28 cellular contexts compared by ENCODE assay signal in genomic region chr2:190505696-190506095, GRCh38. TPM values are rescaled to one million over a fixed set of nuclear protein-coding genes. Genes with fewer than 3 reads are reported as not detected.
DNase-seq lines count a peak whose midpoint lies in the region; ATAC-seq and TF ChIP-seq lines count a peak whose summit lies in the region.
"Had no signal": no experiment of that assay in that cellular context is flagged by ENCODE, and none has a peak within 500 bp of the region (broad histone marks: within the 10 kb centered on the region; RNA-seq: fewer than 3 reads in every experiment).

No MANE protein-coding gene starts in this region.

- ATAC-seq in activated B cell treated with CpG ODN at 0.5 μM for 24 hours (ENCODE audit: low read depth) (no peak), left lung (no peak)
- ATAC-seq in naive thymus-derived CD8-positive, alpha-beta T cell, result no peak
- ATAC-seq: Right ventricle myocardium inferior; stimulated activated naive CD8-positive, alpha-beta T cell treated with anti-CD3 and anti-CD28 coated beads, Interleukin-15, Interleukin-2, amounts not matched to agents 100 U/mL and 50 U/mL, for 24 hours had no signal

- peak overlapping the region; percentile 1 to 87 (median 76) for H3K27ac Mint-ChIP-seq in CD8-positive, alpha-beta memory T cell
- H3K27ac Mint-ChIP-seq in activated B cell treated with CpG ODN at 0.5 μM for 24 hours, result peak overlapping the region; percentile 52
- peak overlapping the region; percentile 16 to 93 (median 64) for H3K27ac Mint-ChIP-seq in naive thymus-derived CD8-positive, alpha-beta T cell
- no peak overlapping the region for H3K27ac Mint-ChIP-seq in T-helper 2 cell treated with Interferon-gamma antibody and Interleukin-4, amounts not matched to agents 5 μg/mL and 100 μg/mL, for 36 hours
- H3K27ac Mint-ChIP-seq: nephron progenitor cell, progenitor cell of endocrine pancreas, type B pancreatic cell had no signal

- intact Hi-C loops in activated B cell treated with CpG ODN at 0.5 μM for 24 hours (cut with micrococcal nuclease), result no loop called here
- intact Hi-C loops in left lung (cut with DNase I), result no loop called here

- TF ChIP-seq CTCF in activated B cell treated with CpG ODN at 0.5 μM for 24 hours (IDR thresholded peaks at IDR 0.05) (no peak), left lung (IDR thresholded peaks at IDR 0.05) (no peak)

- H3K4me1 ChIP-seq in CD8-positive, alpha-beta memory T cell (ENCODE audit: insufficient read depth, low read length), result no peaks in the 10 kb centered on the region
- no peaks in the 10 kb centered on the region for H3K4me1 ChIP-seq in left lung

- no peak overlapping the region for H3K27ac ChIP-seq in CD8-positive, alpha-beta memory T cell (ENCODE audit: low read depth, low read length)
- no peak overlapping the region for H3K27ac ChIP-seq in left lung
- H3K27ac ChIP-seq: 22Rv1 had no signal

- H3K4me3 ChIP-seq in CD8-positive, alpha-beta memory T cell (ENCODE audit: low read length), result no peak overlapping the region
- no peak overlapping the region for H3K4me3 ChIP-seq in left lung
- H3K4me3 ChIP-seq: esophagus squamous epithelium had no signal

- CTCF ChIA-PET in CD8-positive, alpha-beta memory T cell (lab: Charles Lee), result no interaction called here
- CTCF ChIA-PET in activated B cell treated with CpG ODN at 0.5 μM for 24 hours (lab: Charles Lee), result no interaction called here

- H3K27me3 ChIP-seq in CD8-positive, alpha-beta memory T cell (ENCODE audit: insufficient read depth, low read length, poor library complexity, severe bottlenecking), result no peaks in the 10 kb centered on the region
- no peaks in the 10 kb centered on the region for H3K27me3 ChIP-seq in left lung
- H3K27me3 ChIP-seq: esophagus squamous epithelium had no signal

- H3K36me3 ChIP-seq in CD8-positive, alpha-beta memory T cell (ENCODE audit: insufficient read depth, low read length), result peaks cover 20% of the 10 kb centered on the region
- H3K36me3 ChIP-seq in left lung, result peaks cover 0 to 21% of the 10 kb centered on the region in 2 donors

- H3K9me3 Mint-ChIP-seq in CD8-positive, alpha-beta memory T cell, result no peaks in the 10 kb centered on the region
- no peaks in the 10 kb centered on the region for H3K9me3 Mint-ChIP-seq in activated B cell treated with CpG ODN at 0.5 μM for 24 hours
- H3K9me3 Mint-ChIP-seq in naive thymus-derived CD8-positive, alpha-beta T cell, result no peaks in the 10 kb centered on the region
- no peaks in the 10 kb centered on the region for H3K9me3 Mint-ChIP-seq in T-helper 2 cell treated with Interferon-gamma antibody and Interleukin-4, amounts not matched to agents 5 μg/mL and 100 μg/mL, for 36 hours
- H3K9me3 Mint-ChIP-seq: nephron progenitor cell, type B pancreatic cell had no signal

- H3K9me3 ChIP-seq in CD8-positive, alpha-beta memory T cell (ENCODE audit: low read length), result no peaks in the 10 kb centered on the region
- no peaks in the 10 kb centered on the region for H3K9me3 ChIP-seq in left lung
- H3K9me3 ChIP-seq: esophagus squamous epithelium had no signal

- POLR2A ChIA-PET in CD8-positive, alpha-beta memory T cell (lab: Charles Lee), result interaction anchor here (0.6 kb wide), 1 partner anchor 121 kb away, joined by 3 read pairs; no protein-coding TSS in a partner anchor
- POLR2A ChIA-PET in activated B cell treated with CpG ODN at 0.5 μM for 24 hours (lab: Charles Lee), result no interaction called here
- POLR2A ChIA-PET in naive thymus-derived CD8-positive, alpha-beta T cell (lab: Charles Lee), result no interaction called here

- peaks cover 0 to 81% (median 12%) of the 10 kb centered on the region in 3 donors for H3K36me3 Mint-ChIP-seq in CD8-positive, alpha-beta memory T cell
- peaks cover 57% of the 10 kb centered on the region for H3K36me3 Mint-ChIP-seq in activated B cell treated with CpG ODN at 0.5 μM for 24 hours (ENCODE audit: low read depth)
- H3K36me3 Mint-ChIP-seq in naive thymus-derived CD8-positive, alpha-beta T cell, result peaks cover 0 to 75% (median 8%) of the 10 kb centered on the region in 3 donors
- peaks cover 49% of the 10 kb centered on the region for H3K36me3 Mint-ChIP-seq in T-helper 2 cell treated with Interferon-gamma antibody and Interleukin-4, amounts not matched to agents 5 μg/mL and 100 μg/mL, for 36 hours (ENCODE audit: low read depth)

- peak; percentile 31 for DNase-seq in NCI-H1105 treated with DMSO at 0.1 percent for 48 hours (lab: John Stamatoyannopoulos, UW)
- DNase-seq in NCI-H1105 (lab: John Stamatoyannopoulos, UW), result no peak
- no peak for DNase-seq in CD8-positive, alpha-beta memory T cell
- DNase-seq in activated B cell treated with CpG ODN at 0.5 μM for 24 hours, result no peak
- no peak for DNase-seq in naive thymus-derived CD8-positive, alpha-beta T cell
- no peak for DNase-seq in activated CD4-positive, alpha-beta T cell treated with anti-CD3 and anti-CD28 coated beads, Interleukin-2, amount 50 U/mL, for 1 hour
- no peak for DNase-seq in left lung
- DNase-seq in T-helper 2 cell treated with Interferon-gamma antibody and Interleukin-4, amounts not matched to agents 5 μg/mL and 100 μg/mL, for 36 hours (ENCODE audit: low spot score), result no peak
- DNase-seq: activated CD4-positive, alpha-beta T cell treated with anti-CD3 and anti-CD28 coated beads for 4 hours; activated CD8-positive, alpha-beta memory T cell treated with anti-CD3 and anti-CD28 coated beads, Interleukin-2, amount 50 U/mL, for 4 hours; activated gamma-delta T cell; AML-193; effector memory CD4-positive, alpha-beta T cell; esophagus squamous epithelium; H7; kidney glomerular epithelial cell; mesendoderm; NCI-H1092; NCI-H2107; NCI-H526 treated with DMSO at 0.1 percent for 48 hours; nephron progenitor cell; stimulated activated CD4-positive, alpha-beta T cell treated with anti-CD3 and anti-CD28 coated beads, Interleukin-2, amount 100 ng/mL, for 24 hours; stimulated activated naive CD8-positive, alpha-beta T cell treated with anti-CD3 and anti-CD28 coated beads, Interleukin-15, Interleukin-2, amounts not matched to agents 100 U/mL and 50 U/mL, for 24 hours; SW 1271 had no signal

- no peak overlapping the region for H3K4me3 Mint-ChIP-seq in CD8-positive, alpha-beta memory T cell
- no peak overlapping the region for H3K4me3 Mint-ChIP-seq in activated B cell treated with CpG ODN at 0.5 μM for 24 hours
- no peak overlapping the region for H3K4me3 Mint-ChIP-seq in naive thymus-derived CD8-positive, alpha-beta T cell
- no peak overlapping the region for H3K4me3 Mint-ChIP-seq in T-helper 2 cell treated with Interferon-gamma antibody and Interleukin-4, amounts not matched to agents 5 μg/mL and 100 μg/mL, for 36 hours
- H3K4me3 Mint-ChIP-seq: nephron progenitor cell, type B pancreatic cell had no signal

- no peaks in the 10 kb centered on the region for H3K27me3 Mint-ChIP-seq in CD8-positive, alpha-beta memory T cell
- H3K27me3 Mint-ChIP-seq in activated B cell treated with CpG ODN at 0.5 μM for 24 hours, result no peaks in the 10 kb centered on the region
- H3K27me3 Mint-ChIP-seq in naive thymus-derived CD8-positive, alpha-beta T cell, result no peaks in the 10 kb centered on the region
- H3K27me3 Mint-ChIP-seq in T-helper 2 cell treated with Interferon-gamma antibody and Interleukin-4, amounts not matched to agents 5 μg/mL and 100 μg/mL, for 36 hours (ENCODE audit: low read depth), result no peaks in the 10 kb centered on the region
- H3K27me3 Mint-ChIP-seq: progenitor cell of endocrine pancreas, type B pancreatic cell had no signal

- peaks cover 8 to 11% (median 9%) of the 10 kb centered on the region in 3 donors for H3K4me1 Mint-ChIP-seq in CD8-positive, alpha-beta memory T cell
- peaks cover 24% of the 10 kb centered on the region for H3K4me1 Mint-ChIP-seq in activated B cell treated with CpG ODN at 0.5 μM for 24 hours
- H3K4me1 Mint-ChIP-seq in naive thymus-derived CD8-positive, alpha-beta T cell, result peaks cover 7 to 24% (median 18%) of the 10 kb centered on the region in 4 donors
- H3K4me1 Mint-ChIP-seq in T-helper 2 cell treated with Interferon-gamma antibody and Interleukin-4, amounts not matched to agents 5 μg/mL and 100 μg/mL, for 36 hours (ENCODE audit: low read depth), result peaks cover 7% of the 10 kb centered on the region

RNA-seq across cellular contexts. Expression of gene NEMP2, which starts 28.8 kb away (rescaled TPM):
- total RNA-seq in CD8-positive, alpha-beta memory T cell, result 10 to 100 TPM; 16.9 to 17.5 TPM
- 10.5 TPM for polyA plus RNA-seq in CD8-positive, alpha-beta memory T cell
- total RNA-seq in activated B cell treated with CpG ODN at 0.5 μM for 24 hours, result 14.2 and 15.6 TPM in 2 replicates
- total RNA-seq in naive thymus-derived CD8-positive, alpha-beta T cell, result 10 to 100 TPM; 23.4 TPM
- 10 to 100 TPM; 10.0 to 13.4 (median 12.1) TPM for polyA plus RNA-seq in naive thymus-derived CD8-positive, alpha-beta T cell
- 1 to 10 TPM; 8.1 to 9.3 TPM for total RNA-seq in left lung
